19 cellular contexts compared by ENCODE assay signal in the genomic region with DNA sequence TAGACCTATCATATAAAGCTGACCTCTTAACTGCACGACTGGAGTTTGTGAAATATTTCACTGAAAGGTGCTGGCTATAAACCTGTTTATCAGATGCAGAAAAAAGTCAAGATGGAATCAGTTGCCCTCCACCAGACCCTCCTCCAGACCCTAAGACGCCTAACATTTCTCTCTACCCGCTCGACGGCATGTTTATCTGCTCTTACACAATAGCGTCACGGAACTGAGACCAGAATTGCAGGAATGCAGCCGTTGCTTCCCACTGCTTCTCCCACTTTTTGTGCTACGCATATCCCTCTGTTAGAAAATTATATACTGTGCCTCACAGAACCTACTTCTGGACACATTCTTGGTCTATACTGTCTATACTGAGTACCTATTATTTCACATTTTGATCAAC. TPM values are rescaled to one million over a fixed set of nuclear protein-coding genes. Genes with fewer than 3 reads are reported as not detected.
"Had no signal": no experiment of that assay in that cellular context is flagged by ENCODE, and none has a peak within 500 bp of the region (broad histone marks: within the 10 kb centered on the region; RNA-seq: fewer than 3 reads in every experiment).

No MANE protein-coding gene starts in this region.

- H3K4me1 ChIP-seq: pancreas, tibial artery had no signal

- DNase-seq: activated CD4-positive, alpha-beta T cell treated with anti-CD3 and anti-CD28 coated beads, Interleukin-2, amount 50 U/mL, for 4 hours; activated effector memory CD4-positive, alpha-beta T cell treated with anti-CD3 and anti-CD28 coated beads, Interleukin-2, amount 50 U/mL, for 16 hours; activated T-cell treated with anti-CD3 and anti-CD28 coated beads, Interleukin-2, amount 50 U/mL, for 72 hours; dermis blood vessel endothelial cell; effector memory CD8-positive, alpha-beta T cell; foreskin melanocyte; hypothalamus; left ventricle myocardium superior; mucosa of descending colon; naive B cell; stimulated activated CD4-positive, alpha-beta T cell treated with anti-CD3 and anti-CD28 coated beads, Interleukin-2, amount 100 ng/mL, for 24 hours; stimulated activated naive CD8-positive, alpha-beta T cell treated with anti-CD3 and anti-CD28 coated beads, Interleukin-15, Interleukin-2, amounts not matched to agents 100 U/mL and 50 U/mL, for 24 hours; substantia nigra; tibial artery; WERI-Rb-1 had no signal

- H3K27me3 ChIP-seq: pancreas, tibial artery had no signal

- H3K9me3 ChIP-seq: mucosa of descending colon, pancreas, tibial artery had no signal

- H3K27ac ChIP-seq: pancreas, tibial artery, WERI-Rb-1 had no signal

- ATAC-seq: activated T-cell treated with anti-CD3 and anti-CD28 coated beads, Interleukin-2, amount 50 U/mL, for 72 hours; effector memory CD8-positive, alpha-beta T cell; left ventricle myocardium superior; mucosa of descending colon; pancreas; stimulated activated naive CD8-positive, alpha-beta T cell treated with anti-CD3 and anti-CD28 coated beads, Interleukin-15, Interleukin-2, amounts not matched to agents 100 U/mL and 50 U/mL, for 24 hours had no signal

- H3K4me3 ChIP-seq: mucosa of descending colon, pancreas, tibial artery had no signal

- H3K36me3 ChIP-seq: pancreas, tibial artery, WERI-Rb-1 had no signal

RNA-seq across cellular contexts. Expression of a gene that starts 28.2 kb away (rescaled TPM):
- total RNA-seq: dermis blood vessel endothelial cell had no signal

RNA-seq across cellular contexts. Expression of a gene that starts 54.3 kb away (rescaled TPM):
- total RNA-seq: activated CD8-positive, alpha-beta memory T cell treated with anti-CD3 and anti-CD28 coated beads for 36 hours; T-helper 1 cell treated with Interleukin-12 subunit alpha and Interleukin-12 subunit beta and Interleukin-4 antibody, amounts not matched to agents 30 ng/mL and 1 ng/mL, for 36 hours had no signal

RNA-seq across cellular contexts. Expression of a gene that starts 58.0 kb away (rescaled TPM):
- total RNA-seq: activated CD8-positive, alpha-beta memory T cell treated with anti-CD3 and anti-CD28 coated beads for 36 hours; activated T-cell treated with anti-CD3 and anti-CD28 coated beads, Interleukin-2, amount 50 U/mL, for 72 hours; T-helper 1 cell treated with Interleukin-12 subunit alpha and Interleukin-12 subunit beta and Interleukin-4 antibody, amounts not matched to agents 30 ng/mL and 1 ng/mL, for 36 hours had no signal
- polyA plus RNA-seq: keratinocyte had no signal
